15 cellular contexts compared by ENCODE assay signal in genomic region chr2:190889175-190889943, GRCh38. TPM values are rescaled to one million over a fixed set of nuclear protein-coding genes. Genes with fewer than 3 reads are reported as not detected.
A peak's percentile ranks its signal among the peaks of the same experiment; 100 is the strongest.
DNase-seq lines count a peak whose midpoint lies in the region; FAIRE-seq and TF ChIP-seq lines count a peak whose summit lies in the region.
"Had no signal": no experiment of that assay in that cellular context is flagged by ENCODE, and none has a peak within 500 bp of the region (broad histone marks: within the 10 kb centered on the region; RNA-seq: fewer than 3 reads in every experiment).

No MANE protein-coding gene starts in this region.

- no peak for DNase-seq in activated T-cell treated with anti-CD3 and anti-CD28 coated beads, Interleukin-2, amount 50 U/mL, for 24 hours
- DNase-seq in activated T-cell treated with anti-CD3 and anti-CD28 coated beads for 4 hours (no peak), RCC 7860 (ENCODE audit: low spot score) (peak; percentile 11), endodermal cell (no peak), smooth muscle cell (lab: John Stamatoyannopoulos, UW; ENCODE audit: unreplicated experiment) (no peak), NCI-H748 (lab: John Stamatoyannopoulos, UW; ENCODE audit: unreplicated experiment) (no peak), NCI-H1436 treated with DMSO at 0.1 percent for 48 hours (lab: John Stamatoyannopoulos, UW) (no peak), hippocampal formation (lab: John Stamatoyannopoulos, UW) (no peak)
- DNase-seq: activated CD4-positive, alpha-beta T cell treated with anti-CD3 and anti-CD28 coated beads for 4 hours; amniotic stem cell; effector CD8-positive, alpha-beta T cell; lower lobe of right lung; NCI-H1048; NCI-H526; SK-N-SH had no signal

- peak overlapping the region; percentile 34 for H3K4me3 Mint-ChIP-seq in activated T-cell treated with anti-CD3 and anti-CD28 coated beads, Interleukin-2, amount 50 U/mL, for 24 hours
- no peak overlapping the region for H3K4me3 Mint-ChIP-seq in endodermal cell

- H3K4me3 ChIP-seq in endodermal cell (ENCODE audit: low read length) (no peak overlapping the region), smooth muscle cell (peak overlapping the region; percentile 79)
- H3K4me3 ChIP-seq: lower lobe of right lung had no signal

- H3K27me3 ChIP-seq in endodermal cell (ENCODE audit: control insufficient read depth, insufficient read depth, low read length, poor library complexity, severe bottlenecking) (no peaks in the 10 kb centered on the region), smooth muscle cell (ENCODE audit: low read depth) (no peaks in the 10 kb centered on the region)

- H3K36me3 Mint-ChIP-seq in activated T-cell treated with anti-CD3 and anti-CD28 coated beads, Interleukin-2, amount 50 U/mL, for 24 hours (ENCODE audit: low read depth): peaks cover 89% of the 10 kb centered on the region
- peaks cover 3% of the 10 kb centered on the region for H3K36me3 Mint-ChIP-seq in endodermal cell (ENCODE audit: low read depth)

- H3K4me1 Mint-ChIP-seq in activated T-cell treated with anti-CD3 and anti-CD28 coated beads, Interleukin-2, amount 50 U/mL, for 24 hours (ENCODE audit: low read depth): peaks cover 79% of the 10 kb centered on the region
- peaks cover 28% of the 10 kb centered on the region for H3K4me1 Mint-ChIP-seq in endodermal cell

- H4K20me1 ChIP-seq in smooth muscle cell (ENCODE audit: low read depth): peaks cover 100% of the 10 kb centered on the region

- peak overlapping the region; percentile 88 for H3K27ac Mint-ChIP-seq in activated T-cell treated with anti-CD3 and anti-CD28 coated beads, Interleukin-2, amount 50 U/mL, for 24 hours
- H3K27ac Mint-ChIP-seq in endodermal cell: peak overlapping the region; percentile 71

- TF ChIP-seq CTCF in endodermal cell (conservative IDR thresholded peaks at IDR 0.05): no peak
- TF ChIP-seq CTCF in smooth muscle cell (IDR thresholded peaks at IDR 0.05; ENCODE audit: borderline replicate concordance, insufficient read depth, poor library complexity, severe bottlenecking): no peak

- peak overlapping the region; percentile 93 for H3K4me2 ChIP-seq in smooth muscle cell
- H3K4me2 ChIP-seq: SK-N-SH had no signal

- H2AFZ ChIP-seq in smooth muscle cell (ENCODE audit: low read depth): no peak overlapping the region

- H3K27ac ChIP-seq in endodermal cell (ENCODE audit: low read depth, low read length): no peak overlapping the region
- H3K27ac ChIP-seq in smooth muscle cell (ENCODE audit: low read depth): peak overlapping the region; percentile 54
- H3K27ac ChIP-seq: lower lobe of right lung had no signal

- H3K9ac ChIP-seq in endodermal cell (ENCODE audit: extremely low read depth, low read length, poor library complexity, severe bottlenecking): no peak overlapping the region
- no peak overlapping the region for H3K9ac ChIP-seq in smooth muscle cell (ENCODE audit: low read depth)
- H3K9ac ChIP-seq: SK-N-SH had no signal

- no peak for FAIRE-seq in RCC 7860 (lab: Jason Lieb, UNC)

- H3K27me3 Mint-ChIP-seq in activated T-cell treated with anti-CD3 and anti-CD28 coated beads, Interleukin-2, amount 50 U/mL, for 24 hours: no peaks in the 10 kb centered on the region
- no peaks in the 10 kb centered on the region for H3K27me3 Mint-ChIP-seq in endodermal cell (ENCODE audit: insufficient read depth)

- WGBS in endodermal cell (ENCODE audit: insufficient coverage in 1 of 2, insufficient read length in 1 of 2), 2 experiments: 93% methylated on average over 2 of the region's 3 CpGs; no CpG with 5 or more reads in 1 of the 2 experiments
- 54% methylated on average over 3 of the region's 3 CpGs for WGBS in smooth muscle cell (ENCODE audit: low lambda C conversion rate)

- H3K36me3 ChIP-seq in endodermal cell (ENCODE audit: control insufficient read depth, insufficient read depth, low read length): peaks cover 11% of the 10 kb centered on the region
- H3K36me3 ChIP-seq in smooth muscle cell (ENCODE audit: low read depth): peaks cover 7% of the 10 kb centered on the region

- peaks cover 100% of the 10 kb centered on the region for H3K79me2 ChIP-seq in smooth muscle cell (ENCODE audit: low read depth)

- H3K9me3 Mint-ChIP-seq in activated T-cell treated with anti-CD3 and anti-CD28 coated beads, Interleukin-2, amount 50 U/mL, for 24 hours: no peaks in the 10 kb centered on the region
- no peaks in the 10 kb centered on the region for H3K9me3 Mint-ChIP-seq in endodermal cell

- H3F3A ChIP-seq in smooth muscle cell (ENCODE audit: low read depth): no peaks in the 10 kb centered on the region

- H3K9me3 ChIP-seq in endodermal cell (ENCODE audit: control insufficient read depth, low read length) (no peaks in the 10 kb centered on the region), smooth muscle cell (replicated peaks; ENCODE audit: low read depth) (no peaks in the 10 kb centered on the region)
- H3K9me3 ChIP-seq: lower lobe of right lung, SK-N-SH had no signal

- H3K4me1 ChIP-seq in endodermal cell (ENCODE audit: control insufficient read depth, insufficient read depth, low read length) (peaks cover 6% of the 10 kb centered on the region), smooth muscle cell (ENCODE audit: low read depth) (peaks cover 12% of the 10 kb centered on the region)

RNA-seq across cellular contexts. Expression of gene GLS, which starts 8.7 kb away (rescaled TPM):
- total RNA-seq in endodermal cell: 10 to 100 TPM; 47.2 to 99.3 TPM
- polyA plus RNA-seq in endodermal cell (2013, experiment 1 of 2): 34.8 TPM
- polyA plus RNA-seq in endodermal cell (2013, experiment 2 of 2): 38.4 TPM
- total RNA-seq in smooth muscle cell: 454 and 515 TPM in 2 replicates
- polyA plus RNA-seq in smooth muscle cell: 76.2 and 114 TPM in 2 replicates
